16 cellular contexts compared by ENCODE assay signal in the genomic region with DNA sequence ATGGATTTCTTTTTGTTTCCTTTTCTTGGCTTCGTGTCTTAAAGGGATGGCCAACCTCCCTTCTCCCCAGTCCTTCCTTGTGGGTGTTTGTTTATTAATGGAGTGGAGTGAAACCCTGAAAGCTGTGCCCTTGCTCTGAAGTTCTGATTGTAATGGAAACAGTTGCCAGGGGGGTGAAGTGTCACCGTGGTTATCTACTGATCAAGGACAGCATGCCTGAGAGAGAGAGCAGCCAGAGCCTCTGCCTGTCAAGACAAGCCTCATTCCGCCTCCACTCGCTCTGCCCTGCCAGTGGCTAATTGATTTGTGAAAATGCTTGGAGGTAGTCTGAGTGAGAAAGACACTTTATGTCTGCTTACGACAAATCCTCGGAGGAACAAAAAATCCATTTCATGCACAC.
DNase-seq lines count a peak whose midpoint lies in the region; ATAC-seq, FAIRE-seq and TF ChIP-seq lines count a peak whose summit lies in the region.
"Had no signal": no experiment of that assay in that cellular context is flagged by ENCODE, and none has a peak within 500 bp of the region (broad histone marks: within the 10 kb centered on the region; RNA-seq: fewer than 3 reads in every experiment).

No MANE protein-coding gene starts in this region.

- CTCF ChIA-PET in PC-9 (lab: Charles Lee) (no interaction called here), HepG2 (lab: Yijun Ruan, JAX; ENCODE audit: low intra/inter-chr PET ratio, low total read pairs) (no interaction called here)

- TF ChIP-seq EP300 in neural cell (conservative IDR thresholded peaks at IDR 0.05; ENCODE audit: poor library complexity, severe bottlenecking) (peak; percentile 69), HepG2 (IDR thresholded peaks at IDR 0.05; ENCODE audit: low read depth in 2 of 2, low read length in 2 of 2) (no peak), HepG2 (CRISPR knock-in tag; IDR thresholded peaks at IDR 0.05; ENCODE audit: borderline replicate concordance) (no peak)

- no peaks in the 10 kb centered on the region for H4K20me1 ChIP-seq in PC-9 (ENCODE audit: insufficient read depth)
- H4K20me1 ChIP-seq in neural cell (ENCODE audit: insufficient read depth): no peaks in the 10 kb centered on the region
- H4K20me1 ChIP-seq in HepG2 (ENCODE audit: insufficient read depth, low read length): no peaks in the 10 kb centered on the region

- H3K4me1 ChIP-seq in PC-9 (replicated peaks; ENCODE audit: insufficient read depth): no peaks in the 10 kb centered on the region
- peaks cover 49% of the 10 kb centered on the region for H3K4me1 ChIP-seq in left ventricle myocardium inferior
- H3K4me1 ChIP-seq in HepG2 (ENCODE audit: insufficient read depth, low read length): no peaks in the 10 kb centered on the region

- H3K36me3 ChIP-seq in PC-9 (ENCODE audit: low read depth): no peaks in the 10 kb centered on the region
- no peaks in the 10 kb centered on the region for H3K36me3 ChIP-seq in neural cell (ENCODE audit: insufficient read depth, low read length)
- no peaks in the 10 kb centered on the region for H3K36me3 ChIP-seq in left ventricle myocardium inferior
- no peaks in the 10 kb centered on the region for H3K36me3 ChIP-seq in HepG2 (replicated peaks in 1 of 2; ENCODE audit: control insufficient read depth in 1 of 2, insufficient read depth in 2 of 2, low read length in 2 of 2)

- intact Hi-C loops in PC-9 (cut with micrococcal nuclease; ENCODE audit: unreplicated experiment): no loop called here
- intact Hi-C loops in left ventricle myocardium inferior (cut with micrococcal nuclease): no loop called here
- intact Hi-C loops in HepG2 (cut with micrococcal nuclease; ENCODE audit: unreplicated experiment): no loop called here

- DNase-seq in DMS 273 treated with DMSO at 0.1 percent for 48 hours (lab: John Stamatoyannopoulos, UW) (peak; percentile 26), PC-9 (no peak), epithelial cell of esophagus (ENCODE audit: low read depth) (peak; percentile 88), left ventricle myocardium inferior (no peak), HepG2 (ENCODE audit: low spot score) (no peak)
- DNase-seq: activated CD4-positive, alpha-beta T cell treated with anti-CD3 and anti-CD28 coated beads for 36 hours; activated naive CD4-positive, alpha-beta T cell treated with anti-CD3 and anti-CD28 coated beads, Interleukin-2, amount 10 ng/mL, durations not matched to agents 7 days and 5 days; COR-L47; Kasumi-1; NCI-H1694 treated with DMSO at 0.1 percent for 48 hours; psoas muscle; stimulated activated CD4-positive, alpha-beta T cell treated with anti-CD3 and anti-CD28 coated beads, Interleukin-15, amount 100 ng/mL, for 24 hours had no signal

- H3K27me3 ChIP-seq in PC-9 (ENCODE audit: insufficient read depth, low read depth): 0 out of 2 replicates have a peak, but pooled peaks cover 7% of the 10 kb centered on the region
- no peaks in the 10 kb centered on the region for H3K27me3 ChIP-seq in neural cell (ENCODE audit: insufficient read depth, low read depth, low read length)
- no peaks in the 10 kb centered on the region for H3K27me3 ChIP-seq in left ventricle myocardium inferior (ENCODE audit: low read depth)
- H3K27me3 ChIP-seq in HepG2 (ENCODE audit: control insufficient read depth in 1 of 2, insufficient read depth in 2 of 2, low read length in 2 of 2): peaks cover 0 to 10% of the 10 kb centered on the region in 2 experiments; a peak in 1 of 5 replicates

- H3K79me2 ChIP-seq in PC-9 (ENCODE audit: low read depth): no peaks in the 10 kb centered on the region
- no peaks in the 10 kb centered on the region for H3K79me2 ChIP-seq in neural cell (replicated peaks; ENCODE audit: insufficient read depth, low read length)
- H3K79me2 ChIP-seq in HepG2 (ENCODE audit: insufficient read depth, low read length): no peaks in the 10 kb centered on the region

- FAIRE-seq in HepG2 (lab: Jason Lieb, UNC): no peak
- FAIRE-seq: frontal cortex had no signal

- H3K9me2 ChIP-seq in PC-9 (ENCODE audit: insufficient read depth) (no peaks in the 10 kb centered on the region), neural cell (ENCODE audit: insufficient read depth, low read length) (no peaks in the 10 kb centered on the region)

- H3F3A ChIP-seq in PC-9 (ENCODE audit: insufficient read depth, low read depth): no peaks in the 10 kb centered on the region
- no peaks in the 10 kb centered on the region for H3F3A ChIP-seq in neural cell (ENCODE audit: insufficient read depth, low read length, poor library complexity, severe bottlenecking)

- no peak for TF ChIP-seq POLR2A in HepG2 (IDR thresholded peaks at IDR 0.05; ENCODE audit: insufficient read depth in 1 of 2, low read depth in 2 of 2, low read length in 2 of 2)

- H3K27ac ChIP-seq in PC-9 (no peak overlapping the region), neural cell (ENCODE audit: low read length) (peak overlapping the region; percentile 60), left ventricle myocardium inferior (replicated peaks) (no peak overlapping the region), HepG2 (ENCODE audit: extremely low read length, insufficient read depth, low read length) (no peak overlapping the region)
- H3K27ac ChIP-seq: psoas muscle had no signal

- POLR2A ChIA-PET in PC-9 (lab: Charles Lee; ENCODE audit: unreplicated experiment) (no interaction called here), HepG2 (lab: Yijun Ruan, JAX) (no interaction called here)

- TF ChIP-seq CTCF in PC-9 (conservative IDR thresholded peaks at IDR 0.05) (no peak), epithelial cell of esophagus (IDR thresholded peaks at IDR 0.05; ENCODE audit: insufficient read depth, low read depth, low read length, missing control alignments) (no peak), neural cell (IDR thresholded peaks at IDR 0.05; ENCODE audit: poor library complexity, severe bottlenecking) (no peak), left ventricle myocardium inferior (IDR thresholded peaks at IDR 0.05; ENCODE audit: borderline replicate concordance) (no peak), HepG2 (CRISPR knock-in tag; IDR thresholded peaks at IDR 0.05) (no peak)

- H3K4me2 ChIP-seq in PC-9: no peak overlapping the region
- H3K4me2 ChIP-seq in neural cell (ENCODE audit: low read length): no peak overlapping the region
- no peak overlapping the region for H3K4me2 ChIP-seq in HepG2 (ENCODE audit: low read depth, low read length)

- in situ Hi-C loops in HepG2 (cut with HindIII; ENCODE audit: extremely low pct_ligation_motif_present, low pct_unique_long_range_greater_than_20kb): no loop called here

- WGBS in HepG2 (ENCODE audit: low lambda C conversion rate): 36% methylated on average over 6 of the region's 6 CpGs

- BruUV-seq in PC-9 (replicated peaks; lab: Mats Ljungman, UMichigan) (no TSS peak), HepG2 (replicated peaks; lab: Mats Ljungman, UMichigan) (no TSS peak)

- TF ChIP-seq RAD21 in neural cell (conservative IDR thresholded peaks at IDR 0.05) (peak; percentile 25), HepG2 (CRISPR knock-in tag; IDR thresholded peaks at IDR 0.05) (no peak)

- H2AFZ ChIP-seq in PC-9 (0 out of 2 replicates have a peak overlapping the region, but pooled peaks have one; percentile 17), neural cell (ENCODE audit: low read depth, low read length) (no peak overlapping the region), HepG2 (ENCODE audit: low read length) (no peak overlapping the region)

- H3K9me3 ChIP-seq in PC-9 (ENCODE audit: insufficient read depth, low read depth) (no peaks in the 10 kb centered on the region), neural cell (ENCODE audit: low read length) (no peaks in the 10 kb centered on the region), left ventricle myocardium inferior (replicated peaks) (no peaks in the 10 kb centered on the region), HepG2 (ENCODE audit: low read length) (no peaks in the 10 kb centered on the region)
- H3K9me3 ChIP-seq: psoas muscle had no signal

- peak overlapping the region; percentile 10 for H3K9ac ChIP-seq in neural cell (ENCODE audit: low read length)
- H3K9ac ChIP-seq in HepG2 (ENCODE audit: insufficient read depth, low read depth, low read length): no peak overlapping the region

- no peak for ATAC-seq in GM19395 (IDR thresholded peaks at IDR 0.05; ENCODE audit: unreplicated experiment)
- ATAC-seq in HepG2: no peak
- ATAC-seq in HG02588 (IDR thresholded peaks at IDR 0.05; ENCODE audit: unreplicated experiment): no peak
- ATAC-seq: activated CD4-positive, alpha-beta T cell treated with anti-CD3 and anti-CD28 coated beads for 36 hours; psoas muscle had no signal

- H3K4me3 ChIP-seq in PC-9: no peak overlapping the region
- H3K4me3 ChIP-seq in epithelial cell of esophagus (ENCODE audit: low read length): no peak overlapping the region
- peak overlapping the region; percentile 26 for H3K4me3 ChIP-seq in neural cell (ENCODE audit: low read length)
- no peak overlapping the region for H3K4me3 ChIP-seq in left ventricle myocardium inferior
- H3K4me3 ChIP-seq in HepG2 (replicated peaks in 1 of 3; ENCODE audit: insufficient read depth in 1 of 3, low read depth in 2 of 3, low read length in 3 of 3): no peak overlapping the region
- H3K4me3 ChIP-seq: psoas muscle had no signal

TF ChIP-seq in HepG2, 621 proteins besides CTCF, POLR2A, EP300 and RAD21:
- no peak for TF ChIP-seq RXRA (CRISPR knock-in tag; IDR thresholded peaks at IDR 0.05)

Comparison
In these comparisons a context has a peak if more than half of its experiments do, and no peak if none do; other contexts are left out.
1. DNase-seq: peak in DMS 273 treated with DMSO at 0.1 percent for 48 hours (single experiment) and epithelial cell of esophagus (single experiment); none in PC-9 (0 of 2), left ventricle myocardium inferior (single experiment) and HepG2 (single experiment).